2 cellular contexts compared by ENCODE assay signal in genomic region chr7:150814328-150815001, GRCh38.
TF ChIP-seq lines count a peak whose summit lies in the region.

No MANE protein-coding gene starts in this region.

TF ChIP-seq in GM23338, 12 proteins besides CTCF, POLR2A, EP300 and RAD21:
- no peak for TF ChIP-seq REST (IDR thresholded peaks at IDR 0.05; ENCODE audit: unreplicated experiment)
- TF ChIP-seq NANOG (IDR thresholded peaks at IDR 0.05; ENCODE audit: borderline replicate concordance): no peak
- TF ChIP-seq, protein P1, sequence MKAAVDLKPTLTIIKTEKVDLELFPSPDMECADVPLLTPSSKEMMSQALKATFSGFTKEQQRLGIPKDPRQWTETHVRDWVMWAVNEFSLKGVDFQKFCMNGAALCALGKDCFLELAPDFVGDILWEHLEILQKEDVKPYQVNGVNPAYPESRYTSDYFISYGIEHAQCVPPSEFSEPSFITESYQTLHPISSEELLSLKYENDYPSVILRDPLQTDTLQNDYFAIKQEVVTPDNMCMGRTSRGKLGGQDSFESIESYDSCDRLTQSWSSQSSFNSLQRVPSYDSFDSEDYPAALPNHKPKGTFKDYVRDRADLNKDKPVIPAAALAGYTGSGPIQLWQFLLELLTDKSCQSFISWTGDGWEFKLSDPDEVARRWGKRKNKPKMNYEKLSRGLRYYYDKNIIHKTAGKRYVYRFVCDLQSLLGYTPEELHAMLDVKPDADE (IDR thresholded peaks at IDR 0.05): no peak
- TF ChIP-seq POLR2AphosphoS5 (IDR thresholded peaks at IDR 0.05; ENCODE audit: low read depth): no peak

TF ChIP-seq in H1, 55 proteins besides CTCF, POLR2A, EP300 and RAD21:
- no peak for TF ChIP-seq RFX5 (IDR thresholded peaks at IDR 0.05; ENCODE audit: borderline replicate concordance, low read depth, low read length)
- TF ChIP-seq RNF2 (IDR thresholded peaks at IDR 0.05; ENCODE audit: borderline replicate concordance, low read depth, low read length, missing control alignments, poor library complexity, severe bottlenecking): no peak
- no peak for TF ChIP-seq TCF12 (IDR thresholded peaks at IDR 0.05; ENCODE audit: low read depth, low read length)
- no peak for TF ChIP-seq SRF (IDR thresholded peaks at IDR 0.05; ENCODE audit: low read depth, low read length)
- TF ChIP-seq SAP30 (IDR thresholded peaks at IDR 0.05; ENCODE audit: insufficient read depth, insufficient replicate concordance, low read length): no peak
- no peak for TF ChIP-seq GABPA (IDR thresholded peaks at IDR 0.05; ENCODE audit: borderline replicate concordance, insufficient read depth, low read length)
